ENCODE assay signal across 18 cellular contexts in the genomic region with DNA sequence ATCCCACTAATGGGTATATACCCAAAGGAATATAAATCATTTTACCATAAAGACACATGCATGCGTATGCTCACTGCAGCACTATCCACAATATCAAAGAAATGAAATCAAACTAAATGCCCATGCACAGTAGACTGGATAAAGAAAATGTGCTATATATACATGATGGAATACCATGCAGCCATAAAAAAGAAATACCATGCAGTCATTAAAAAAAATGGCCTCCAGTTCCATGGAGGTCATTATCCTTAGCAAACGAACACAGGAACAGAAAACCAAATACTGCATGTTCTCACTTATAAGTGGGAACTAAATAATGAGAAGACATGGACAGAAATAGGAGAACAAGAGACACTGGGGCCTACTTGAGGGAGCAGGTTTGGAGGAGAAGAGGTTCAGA. TPM values are rescaled to one million over a fixed set of nuclear protein-coding genes. Genes with fewer than 3 reads are reported as not detected.
DNase-seq lines count a peak whose midpoint lies in the region; ATAC-seq, FAIRE-seq and TF ChIP-seq lines count a peak whose summit lies in the region.
"Had no signal": no experiment of that assay in that cellular context is flagged by ENCODE, and none has a peak within 500 bp of the region (broad histone marks: within the 10 kb centered on the region; RNA-seq: fewer than 3 reads in every experiment).

No MANE protein-coding gene starts in this region.

- H3K36me3 ChIP-seq in HEK293 (ENCODE audit: control insufficient read depth in 2 of 2, insufficient read depth in 1 of 2, low read length in 2 of 2) (no peaks in the 10 kb centered on the region), K562 (ENCODE audit: control insufficient read depth, insufficient read depth, low read length) (no peaks in the 10 kb centered on the region), A673 (ENCODE audit: insufficient read depth, low read length, poor library complexity, severe bottlenecking) (no peaks in the 10 kb centered on the region)
- H3K36me3 ChIP-seq: BLaER1 treated with 17β-estradiol and CSF1 and Interleukin-3, amounts not matched to agents 10 nM and 100 nM had no signal

- CTCF ChIA-PET in HEK293 (lab: Yijun Ruan, JAX), result no interaction called here
- CTCF ChIA-PET in K562 (lab: Yijun Ruan, JAX; ENCODE audit: low intra/inter-chr PET ratio), result no interaction called here
- CTCF ChIA-PET in A673 (lab: Charles Lee), result no interaction called here

- intact Hi-C loops in K562 (cut with micrococcal nuclease), result no loop called here
- intact Hi-C loops in A673 (cut with micrococcal nuclease; ENCODE audit: unreplicated experiment), result no loop called here

- 36% methylated on average over 2 of the region's 2 CpGs for WGBS in K562 (ENCODE audit: insufficient coverage, low coverage, missing lambda C conversion rate)

- no peaks in the 10 kb centered on the region for H3K79me2 ChIP-seq in K562 (ENCODE audit: control insufficient read depth, insufficient read depth, low read length)

- H3K9ac ChIP-seq in K562 (ENCODE audit: insufficient read depth in 1 of 2, low read depth in 2 of 2, low read length in 2 of 2), result no peak overlapping the region
- H3K9ac ChIP-seq: BLaER1 treated with 17β-estradiol and CSF1 and Interleukin-3, amounts not matched to agents 10 nM and 100 nM had no signal

- H3K4me3 ChIP-seq in HEK293 (ENCODE audit: low read depth, low read length) (no peak overlapping the region), K562 (no peak overlapping the region), A673 (ENCODE audit: low read depth, low read length, poor library complexity, severe bottlenecking) (no peak overlapping the region)
- H3K4me3 ChIP-seq: BLaER1 treated with 17β-estradiol and CSF1 and Interleukin-3, amounts not matched to agents 10 nM and 100 nM had no signal

- H3K27ac ChIP-seq in HEK293 (ENCODE audit: extremely low read depth, low read depth, low read length) (no peak overlapping the region), K562 (ENCODE audit: extremely low read depth, low read depth, low read length) (no peak overlapping the region), A673 (ENCODE audit: low read depth, low read length, poor library complexity, severe bottlenecking) (no peak overlapping the region)
- H3K27ac ChIP-seq: BLaER1 treated with 17β-estradiol and CSF1 and Interleukin-3, amounts not matched to agents 10 nM and 100 nM; C4-2B had no signal

- no peaks in the 10 kb centered on the region for H4K20me1 ChIP-seq in K562 (replicated peaks; ENCODE audit: control insufficient read depth, insufficient read depth, low read length)
- H4K20me1 ChIP-seq: BLaER1 treated with 17β-estradiol and CSF1 and Interleukin-3, amounts not matched to agents 10 nM and 100 nM had no signal

- POLR2A ChIA-PET in HEK293 (lab: Yijun Ruan, JAX) (no interaction called here), K562 (lab: Yijun Ruan, JAX) (no interaction called here), A673 (lab: Charles Lee; ENCODE audit: low non-redundant PET) (no interaction called here)

- H3K9me3 ChIP-seq in HEK293 (ENCODE audit: control insufficient read depth, insufficient read depth, low read depth, low read length), result no peaks in the 10 kb centered on the region
- H3K9me3 ChIP-seq in K562 (replicated peaks; ENCODE audit: control insufficient read depth, insufficient read depth, low read depth, low read length), result no peaks in the 10 kb centered on the region
- H3K9me3 ChIP-seq in A673 (ENCODE audit: low read depth, low read length, poor library complexity, severe bottlenecking), result no peaks in the 10 kb centered on the region
- H3K9me3 ChIP-seq: Caco-2 had no signal

- ATAC-seq in K562 (no peak), HG03039 (IDR thresholded peaks at IDR 0.05; ENCODE audit: unreplicated experiment) (no peak)
- ATAC-seq: CD8-positive, alpha-beta T cell had no signal

- peak; percentile 58 for FAIRE-seq in GM18507 (lab: Jason Lieb, UNC)
- FAIRE-seq in K562 (lab: Jason Lieb, UNC), result no peak
- FAIRE-seq: A204.1, D721Med, G401.6 had no signal

- H3K9me1 ChIP-seq in K562 (ENCODE audit: control insufficient read depth, insufficient read depth, low read length), result no peaks in the 10 kb centered on the region

- DNase-seq in GM18507 (ENCODE audit: extremely low spot score, insufficient read length, low read depth), result no peak
- no peak for DNase-seq in K562 (ENCODE audit: extremely low read depth in 1 of 4, low spot score in 3 of 4)
- no peak for DNase-seq in A673 (ENCODE audit: low spot score)
- DNase-seq: 8988T; AML-193; Caco-2; Calu3; CD4-positive, alpha-beta T cell; CD8-positive, alpha-beta T cell; DMS79 treated with DMSO at 0.1 percent for 48 hours; GF-D8 had no signal

- BruUV-seq in K562 (replicated peaks; lab: Mats Ljungman, UMichigan) (no TSS peak), A673 (replicated peaks; lab: Mats Ljungman, UMichigan) (no TSS peak)

- H3K4me2 ChIP-seq in K562 (ENCODE audit: insufficient read depth, low read length), result no peak overlapping the region
- H3K4me2 ChIP-seq: BLaER1 treated with 17β-estradiol and CSF1 and Interleukin-3, amounts not matched to agents 10 nM and 100 nM had no signal

- no peak for TF ChIP-seq POLR2A in K562 (conservative IDR thresholded peaks at IDR 0.05)

- no peak for TF ChIP-seq RAD21 in K562 (CRISPR knock-in tag; conservative IDR thresholded peaks at IDR 0.05 in 1 of 2, IDR thresholded peaks at IDR 0.05 in 1 of 2)

- H3K4me1 ChIP-seq in HEK293 (ENCODE audit: control insufficient read depth, insufficient read depth, low read length), result 0 out of 2 replicates have a peak, but pooled peaks cover 3% of the 10 kb centered on the region
- peaks cover 0 to 4% of the 10 kb centered on the region in 2 experiments; a peak in 1 of 5 replicates for H3K4me1 ChIP-seq in K562 (replicated peaks in 1 of 2; ENCODE audit: control insufficient read depth in 2 of 2, insufficient read depth in 2 of 2, low read length in 2 of 2)
- peaks cover 5% of the 10 kb centered on the region for H3K4me1 ChIP-seq in A673 (ENCODE audit: insufficient read depth, low read length, poor library complexity, severe bottlenecking)

- no peaks in the 10 kb centered on the region for H3K27me3 ChIP-seq in K562 (ENCODE audit: control insufficient read depth in 2 of 2, insufficient read depth in 2 of 2, low read length in 2 of 2)
- H3K27me3 ChIP-seq in A673 (replicated peaks; ENCODE audit: insufficient read depth, low read depth, low read length, poor library complexity), result no peaks in the 10 kb centered on the region
- H3K27me3 ChIP-seq: BLaER1 treated with 17β-estradiol and CSF1 and Interleukin-3, amounts not matched to agents 10 nM and 100 nM had no signal

- no peak overlapping the region for H2AFZ ChIP-seq in K562 (ENCODE audit: low read depth, low read length)

- TF ChIP-seq CTCF in HEK293 (tag by site-specific recombination; IDR thresholded peaks at IDR 0.05) (no peak), K562 (IDR thresholded peaks at IDR 0.05 in 2 of 3, conservative IDR thresholded peaks at IDR 0.05 in 1 of 3; ENCODE audit: insufficient read depth in 2 of 3, low read depth in 1 of 3, low read length in 3 of 3) (no peak), A673 (conservative IDR thresholded peaks at IDR 0.05; ENCODE audit: low read depth, low read length) (no peak)

- in situ Hi-C loops in K562 (cut with MboI), result no loop called here

- TF ChIP-seq EP300 in K562 (IDR thresholded peaks at IDR 0.05; ENCODE audit: low read length), result no peak

TF ChIP-seq in K562, 482 proteins besides CTCF, POLR2A, EP300 and RAD21:
- TF ChIP-seq, protein P1, sequence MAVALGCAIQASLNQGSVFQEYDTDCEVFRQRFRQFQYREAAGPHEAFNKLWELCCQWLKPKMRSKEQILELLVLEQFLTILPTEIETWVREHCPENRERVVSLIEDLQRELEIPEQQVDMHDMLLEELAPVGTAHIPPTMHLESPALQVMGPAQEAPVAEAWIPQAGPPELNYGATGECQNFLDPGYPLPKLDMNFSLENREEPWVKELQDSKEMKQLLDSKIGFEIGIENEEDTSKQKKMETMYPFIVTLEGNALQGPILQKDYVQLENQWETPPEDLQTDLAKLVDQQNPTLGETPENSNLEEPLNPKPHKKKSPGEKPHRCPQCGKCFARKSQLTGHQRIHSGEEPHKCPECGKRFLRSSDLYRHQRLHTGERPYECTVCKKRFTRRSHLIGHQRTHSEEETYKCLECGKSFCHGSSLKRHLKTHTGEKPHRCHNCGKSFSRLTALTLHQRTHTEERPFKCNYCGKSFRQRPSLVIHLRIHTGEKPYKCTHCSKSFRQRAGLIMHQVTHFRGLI (CRISPR knock-in tag; IDR thresholded peaks at IDR 0.05), result no peak
- TF ChIP-seq ZNF146 (CRISPR knock-in tag; IDR thresholded peaks at IDR 0.05; ENCODE audit: unreplicated experiment), result peak; percentile 43
- TF ChIP-seq, protein P2, sequence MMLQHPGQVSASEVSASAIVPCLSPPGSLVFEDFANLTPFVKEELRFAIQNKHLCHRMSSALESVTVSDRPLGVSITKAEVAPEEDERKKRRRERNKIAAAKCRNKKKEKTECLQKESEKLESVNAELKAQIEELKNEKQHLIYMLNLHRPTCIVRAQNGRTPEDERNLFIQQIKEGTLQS (IDR thresholded peaks at IDR 0.05), result no peak
- TF ChIP-seq, protein P2 (CRISPR knock-in tag; conservative IDR thresholded peaks at IDR 0.05), result no peak

RNA-seq across cellular contexts. Expression of a gene that starts 53.6 kb away (rescaled TPM):
- 9.0 and 18.6 TPM in 2 replicates for total RNA-seq in K562 (2011; cell fraction: chromatin; rRNA removed; ENCODE audit: low replicate concordance)
- total RNA-seq in K562 (2011; cell fraction: nucleolus; rRNA removed), result 8.2 and 9.5 TPM in 2 replicates
- 17.8 and 37.0 TPM in 2 replicates for total RNA-seq in K562 (2011; cell fraction: nucleoplasm; rRNA removed)
- 5.3 and 5.9 TPM in 2 replicates for total RNA-seq in K562 (2014; rRNA removed)
- 5.7 and 6.1 TPM in 2 replicates for total RNA-seq in K562 (2014; rRNA removed; fragmentation: Illumina TruSeq; extraction: Trizol)
- 6.5 and 7.1 TPM in 2 replicates for total RNA-seq in K562 (2015; rRNA removed; fragmentation: Illumina TruSeq; extraction: Trizol)
- 11.3 and 11.6 TPM in 2 replicates for total RNA-seq in K562 (2021)
- polyA plus RNA-seq in K562 (2011; rRNA removed), result 5.9 and 6.6 TPM in 2 replicates
- polyA plus RNA-seq in K562 (2011; cell fraction: cytosol; rRNA removed), result 6.1 and 8.2 TPM in 2 replicates
- polyA plus RNA-seq in K562 (2011; cell fraction: nucleus; rRNA removed), result 5.4 and 7.0 TPM in 2 replicates
- polyA plus RNA-seq in K562 (2012), result 10.7 and 11.1 TPM in 2 replicates
- 9.4 and 12.5 TPM in 2 replicates for polyA plus RNA-seq in K562 (2014; fragmentation: Illumina TruSeq; extraction: Trizol)
- polyA plus RNA-seq in K562 (2014; fragmentation: Nextera tagmentation; extraction: Ambion mirVana), result 1 to 10 TPM; 3.0 to 3.4 TPM
- polyA plus RNA-seq in K562 (2014; rRNA removed), result 6.3 and 7.5 TPM in 2 replicates
- polyA minus RNA-seq in K562 (2011; rRNA and poly(A)+ RNA removed), result 11.4 and 12.5 TPM in 2 replicates
- 5.9 and 8.6 TPM in 2 replicates for polyA minus RNA-seq in K562 (2011; cell fraction: cytosol; rRNA and poly(A)+ RNA removed)
- polyA minus RNA-seq in K562 (2011; cell fraction: nucleus; rRNA and poly(A)+ RNA removed), result 7.7 and 10.0 TPM in 2 replicates
- 20.8 and 22.2 TPM in 2 replicates for total RNA-seq in A673 (2021)
